In genomic region chr7:66653719-66654274, GRCh38 we compare ENCODE assay signal across 8 cellular contexts. TPM values are rescaled to one million over a fixed set of nuclear protein-coding genes. Genes with fewer than 3 reads are reported as not detected.
DNase-seq lines count a peak whose midpoint lies in the region; ATAC-seq and TF ChIP-seq lines count a peak whose summit lies in the region.
"Not testable (repeated sequence)": the region's sequence is repeated elsewhere in the genome, so short reads cannot be mapped to it uniquely, and the experiment has no call there.

No MANE protein-coding gene starts in this region.

- not testable (repeated sequence) for H3K27me3 ChIP-seq in HUES48 (ENCODE audit: control insufficient read depth, insufficient read depth, low read length); ascending aorta; layer of hippocampus (ENCODE audit: control insufficient read depth, insufficient read depth, low read length); neutrophil; testis

- 9 to 11% methylated on average over 25 to 40 of the region's 41 CpGs for WGBS in testis, 2 donors

- not testable (repeated sequence) for ATAC-seq in T-helper 17 cell

- H3K36me3 Mint-ChIP-seq in CD14-positive monocyte; T-helper 17 cell (ENCODE audit: low read depth): not testable (repeated sequence)

- H3K4me3 Mint-ChIP-seq in CD14-positive monocyte = peak overlapping the region; percentile 90 to 95
- peak overlapping the region; percentile 97 for H3K4me3 Mint-ChIP-seq in T-helper 17 cell

- H3K27me3 Mint-ChIP-seq in CD14-positive monocyte (ENCODE audit: low read depth in 3 of 3) = peaks cover 0 to 11% (median 9%) of the 10 kb centered on the region in 3 donors
- not testable (repeated sequence) for H3K27me3 Mint-ChIP-seq in T-helper 17 cell

- H3K4me1 Mint-ChIP-seq in CD14-positive monocyte = peaks cover 20% of the 10 kb centered on the region
- peaks cover 11% of the 10 kb centered on the region for H3K4me1 Mint-ChIP-seq in T-helper 17 cell

- peak overlapping the region; percentile 63 for H3K9ac ChIP-seq in HUES48 (ENCODE audit: low read depth, low read length)

- not testable (repeated sequence) for H3K9me3 Mint-ChIP-seq in CD14-positive monocyte

- H3K4me3 ChIP-seq in HUES48 (ENCODE audit: low read depth, low read length) (peak overlapping the region; percentile 69), ascending aorta (peak overlapping the region; percentile 87 to 97), neutrophil (ENCODE audit: low read depth in 1 of 2, low read length in 1 of 2) (peak overlapping the region; percentile 84 to 95), testis (peak overlapping the region; percentile 86 to 95)

- TF ChIP-seq POLR2A in testis (IDR thresholded peaks at IDR 0.05) = not testable (repeated sequence)

- not testable (repeated sequence) for DNase-seq in CD14-positive monocyte (ENCODE audit: low spot score); T-helper 17 cell; ascending aorta (ENCODE audit: low spot score in 2 of 2); epithelial cell of prostate (ENCODE audit: low read depth, low spot score); testis

- not testable (repeated sequence) for H3K36me3 ChIP-seq in HUES48 (ENCODE audit: control insufficient read depth, insufficient read depth, low read length); ascending aorta; neutrophil; testis (ENCODE audit: low read depth, missing control alignments)

- peak overlapping the region; percentile 97 to 100 (median 98) for H3K27ac Mint-ChIP-seq in CD14-positive monocyte
- H3K27ac Mint-ChIP-seq in T-helper 17 cell = peak overlapping the region; percentile 97

- intact Hi-C loops in CD14-positive monocyte (cut with micrococcal nuclease) = loop anchor here (2.0 to 10.0 kb wide), 2 partner anchors 25 to 59 kb away; partner anchors contain the start of gene KCTD7 (in 2 of the 2)
- intact Hi-C loops in ascending aorta (cut with DNase I) = loop anchor here (1.0 to 10.0 kb wide), 7 partner anchors 25 to 651 kb away; partner anchors contain the start of genes KCTD7 and RABGEF1
- intact Hi-C loops in testis (cut with DNase I; ENCODE audit: low total_unique reads) = not testable (repeated sequence)

- H3K9me3 ChIP-seq in HUES48 (ENCODE audit: control insufficient read depth, insufficient read depth, low read length); T-helper 17 cell (ENCODE audit: control insufficient read depth, low read length, poor library complexity, severe bottlenecking); ascending aorta; neutrophil; testis: not testable (repeated sequence)

- TF ChIP-seq CTCF in CD14-positive monocyte (IDR thresholded peaks at IDR 0.05); testis (IDR thresholded peaks at IDR 0.05): not testable (repeated sequence)
- peak in 1 of 3 experiments; percentile 30 for TF ChIP-seq CTCF in ascending aorta (IDR thresholded peaks at IDR 0.05)
- peak; percentile 37 for TF ChIP-seq CTCF in neutrophil (IDR thresholded peaks at IDR 0.05)

- not testable (repeated sequence) for H3K4me1 ChIP-seq in HUES48 (ENCODE audit: control insufficient read depth, insufficient read depth, low read length); testis
- H3K4me1 ChIP-seq in ascending aorta (peaks cover 0 to 13% of the 10 kb centered on the region in 2 donors), neutrophil (ENCODE audit: control insufficient read depth in 1 of 2, insufficient read depth in 1 of 2, low read depth in 1 of 2, low read length in 1 of 2) (peaks cover 16 to 17% of the 10 kb centered on the region in 2 experiments)

- H3K27ac ChIP-seq in HUES48 (ENCODE audit: low read depth, low read length) (peak overlapping the region; percentile 97), ascending aorta (peak overlapping the region; percentile 98 to 99), epithelial cell of prostate (peak overlapping the region; percentile 94), layer of hippocampus (ENCODE audit: low read depth, low read length) (peak overlapping the region; percentile 99), neutrophil (peak overlapping the region; percentile 100), testis (peak overlapping the region; percentile 95 to 99)

RNA-seq across cellular contexts. Expression of gene KCTD7, which starts 25.1 kb away (rescaled TPM):
- polyA plus RNA-seq in CD14-positive monocyte (1 to 10 TPM; 1.8 to 2.7 TPM), testis (ENCODE audit: insufficient read depth, low read depth, low replicate concordance) (36.1 TPM)
- total RNA-seq in T-helper 17 cell (10 to 100 TPM; 27.0 to 32.2 TPM), ascending aorta (12.5 TPM), testis (10 to 100 TPM; 62.4 to 71.7 TPM)
